ENCODE assay signal across 8 cellular contexts in the genomic region with DNA sequence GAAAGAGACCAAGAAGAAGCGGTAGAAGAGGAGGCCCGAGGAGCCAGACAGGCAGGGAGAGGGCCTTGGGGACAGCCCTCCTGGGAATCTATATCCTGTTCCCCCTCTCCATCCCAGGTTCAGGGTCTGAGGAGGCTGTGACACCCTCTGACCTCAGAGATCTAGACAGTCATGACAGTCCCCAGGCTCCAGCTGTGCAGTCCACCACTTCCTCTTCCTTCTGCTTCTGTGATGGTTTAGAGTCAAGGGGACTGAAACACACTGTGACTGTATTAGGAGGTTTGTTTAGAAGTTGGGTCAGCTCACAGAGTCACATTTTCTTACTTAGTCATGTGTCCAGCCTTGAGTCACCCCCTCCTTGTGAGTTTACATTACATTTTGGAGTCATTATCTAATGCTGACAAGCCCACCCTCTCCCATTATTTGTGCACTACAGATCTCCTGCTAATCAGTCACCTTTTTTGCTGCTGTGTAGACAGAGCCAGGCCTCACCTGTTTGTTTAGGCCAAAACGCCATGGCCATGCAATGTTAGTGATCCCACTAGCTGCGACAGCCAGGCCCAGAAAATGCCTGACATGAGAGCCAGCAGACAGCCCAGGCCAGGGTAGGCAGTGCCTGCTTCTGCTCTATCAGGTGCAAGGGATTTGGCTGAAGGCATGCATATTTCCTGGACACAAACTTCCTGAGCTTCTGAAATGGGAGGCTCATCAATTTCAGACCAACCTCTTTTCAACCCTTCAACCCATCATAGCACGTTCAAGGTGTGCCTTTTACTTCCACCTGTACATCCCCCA. TPM values are rescaled to one million over a fixed set of nuclear protein-coding genes. Genes with fewer than 3 reads are reported as not detected.
DNase-seq lines count a peak whose midpoint lies in the region; ATAC-seq, FAIRE-seq and TF ChIP-seq lines count a peak whose summit lies in the region.

No MANE protein-coding gene starts in this region.

- ATAC-seq in GM21381 (IDR thresholded peaks at IDR 0.05; ENCODE audit: unreplicated experiment): peak; percentile 100
- ATAC-seq in HG03558 (IDR thresholded peaks at IDR 0.05; ENCODE audit: extremely low read depth, unreplicated experiment): peak; percentile 99
- ATAC-seq in K562: peak; percentile 72
- peak; percentile 99 for ATAC-seq in stimulated activated effector memory CD8-positive, alpha-beta T cell treated with anti-CD3 and anti-CD28 coated beads, Interleukin-12 subunit alpha, Interleukin-12 subunit beta, amount 100 ng/mL, for 72 hours

- peak overlapping the region; percentile 75 for H3K27ac Mint-ChIP-seq in stimulated activated effector memory CD8-positive, alpha-beta T cell treated with anti-CD3 and anti-CD28 coated beads, Interleukin-12 subunit alpha, Interleukin-12 subunit beta, amount 100 ng/mL, for 72 hours

- TF ChIP-seq CTCF in GM12864 (IDR thresholded peaks at IDR 0.05; ENCODE audit: low read depth, low read length, missing control alignments) (no peak), K562 (IDR thresholded peaks at IDR 0.05 in 2 of 3, conservative IDR thresholded peaks at IDR 0.05 in 1 of 3; ENCODE audit: insufficient read depth in 2 of 3, low read depth in 1 of 3, low read length in 3 of 3) (no peak), vagina (IDR thresholded peaks at IDR 0.05) (no peak)

- no peak for TF ChIP-seq RAD21 in K562 (CRISPR knock-in tag; conservative IDR thresholded peaks at IDR 0.05 in 1 of 2, IDR thresholded peaks at IDR 0.05 in 1 of 2)

- in situ Hi-C loops in K562 (cut with MboI): no loop called here

- TF ChIP-seq EP300 in K562 (IDR thresholded peaks at IDR 0.05; ENCODE audit: low read length): no peak

- peak overlapping the region; percentile 12 for H3K4me2 ChIP-seq in K562 (ENCODE audit: insufficient read depth, low read length)

- no peak for TF ChIP-seq POLR2A in K562 (conservative IDR thresholded peaks at IDR 0.05)
- no peak for TF ChIP-seq POLR2A in vagina (IDR thresholded peaks at IDR 0.05)

- H3K79me2 ChIP-seq in K562 (ENCODE audit: control insufficient read depth, insufficient read depth, low read length): peaks cover 6% of the 10 kb centered on the region; the same call in 1 of the 3 replicates

- H3K36me3 ChIP-seq in K562 (ENCODE audit: control insufficient read depth, insufficient read depth, low read length) (no peaks in the 10 kb centered on the region; the same call in 2 of the 3 replicates), vagina (no peaks in the 10 kb centered on the region)

- H3K27me3 ChIP-seq in K562 (ENCODE audit: control insufficient read depth in 2 of 2, insufficient read depth in 2 of 2, low read length in 2 of 2) (no peaks in the 10 kb centered on the region), vagina (no peaks in the 10 kb centered on the region)

- peak; percentile 49 for FAIRE-seq in K562 (lab: Jason Lieb, UNC)

- no peaks in the 10 kb centered on the region for H3K9me1 ChIP-seq in K562 (ENCODE audit: control insufficient read depth, insufficient read depth, low read length)

- CTCF ChIA-PET in K562 (lab: Yijun Ruan, JAX; ENCODE audit: low intra/inter-chr PET ratio): interaction anchor here (0.7 kb wide), 1 partner anchor 65 kb away, joined by 3 read pairs; no protein-coding TSS in a partner anchor

- no peaks in the 10 kb centered on the region for H3K9me3 ChIP-seq in K562 (replicated peaks; ENCODE audit: control insufficient read depth, insufficient read depth, low read depth, low read length)
- H3K9me3 ChIP-seq in vagina: no peaks in the 10 kb centered on the region

- H3K27ac ChIP-seq in K562 (ENCODE audit: extremely low read depth, low read depth, low read length): peak overlapping the region; percentile 27; the same call in 2 of the 3 replicates
- H3K27ac ChIP-seq in vagina: no peak overlapping the region

- WGBS in K562 (ENCODE audit: insufficient coverage, low coverage, missing lambda C conversion rate): 48% methylated on average over 3 of the region's 5 CpGs

- H3K4me3 Mint-ChIP-seq in stimulated activated effector memory CD8-positive, alpha-beta T cell treated with anti-CD3 and anti-CD28 coated beads, Interleukin-12 subunit alpha, Interleukin-12 subunit beta, amount 100 ng/mL, for 72 hours: no peak overlapping the region

- H3K36me3 Mint-ChIP-seq in stimulated activated effector memory CD8-positive, alpha-beta T cell treated with anti-CD3 and anti-CD28 coated beads, Interleukin-12 subunit alpha, Interleukin-12 subunit beta, amount 100 ng/mL, for 72 hours: no peaks in the 10 kb centered on the region

- H2AFZ ChIP-seq in K562 (ENCODE audit: low read depth, low read length): 0 out of 2 replicates have a peak overlapping the region, but pooled peaks have one; percentile 11

- H3K4me1 Mint-ChIP-seq in stimulated activated effector memory CD8-positive, alpha-beta T cell treated with anti-CD3 and anti-CD28 coated beads, Interleukin-12 subunit alpha, Interleukin-12 subunit beta, amount 100 ng/mL, for 72 hours: peaks cover 18% of the 10 kb centered on the region

- peaks cover 7% of the 10 kb centered on the region for H3K9me3 Mint-ChIP-seq in stimulated activated effector memory CD8-positive, alpha-beta T cell treated with anti-CD3 and anti-CD28 coated beads, Interleukin-12 subunit alpha, Interleukin-12 subunit beta, amount 100 ng/mL, for 72 hours

- H3K4me1 ChIP-seq in K562 (replicated peaks in 1 of 2; ENCODE audit: control insufficient read depth in 2 of 2, insufficient read depth in 2 of 2, low read length in 2 of 2) (peaks cover 12 to 14% of the 10 kb centered on the region in 2 experiments), vagina (no peaks in the 10 kb centered on the region)

- intact Hi-C loops in K562 (cut with micrococcal nuclease) (no loop called here), vagina (cut with DNase I) (no loop called here)

- H3K4me3 ChIP-seq in GM12864 (ENCODE audit: low read depth, low read length) (no peak overlapping the region), K562 (no peak overlapping the region), vagina (no peak overlapping the region)

- POLR2A ChIA-PET in K562 (lab: Yijun Ruan, JAX): no interaction called here

- no peaks in the 10 kb centered on the region for H4K20me1 ChIP-seq in K562 (replicated peaks; ENCODE audit: control insufficient read depth, insufficient read depth, low read length)

- no TSS peak for BruUV-seq in K562 (replicated peaks; lab: Mats Ljungman, UMichigan)

- peak; percentile 36 for DNase-seq in GM12864 (ENCODE audit: low read depth)
- DNase-seq in K562 (ENCODE audit: extremely low read depth in 1 of 4, low spot score in 3 of 4): peak in 2 of 4 experiments; percentile 15 to 59
- DNase-seq in stimulated activated effector memory CD8-positive, alpha-beta T cell treated with anti-CD3 and anti-CD28 coated beads, Interleukin-12 subunit alpha, Interleukin-12 subunit beta, amount 100 ng/mL, for 72 hours (ENCODE audit: low spot score in 2 of 2): no peak
- DNase-seq in activated effector memory CD4-positive, alpha-beta T cell treated with anti-CD3 and anti-CD28 coated beads, Interleukin-2, amount 50 U/mL, for 16 hours: no peak
- DNase-seq in NCI-H2171 treated with DMSO at 0.1 percent for 48 hours (lab: John Stamatoyannopoulos, UW): no peak
- DNase-seq in vagina (ENCODE audit: extremely low spot score in 2 of 2): no peak

- H3K9ac ChIP-seq in K562 (ENCODE audit: insufficient read depth in 1 of 2, low read depth in 2 of 2, low read length in 2 of 2): peak overlapping the region in 1 of 2 experiments; percentile 6; a peak in 1 of 4 replicates

TF ChIP-seq in K562, 482 proteins besides CTCF, POLR2A, EP300 and RAD21 (continues in another document):
- TF ChIP-seq FOSL1 (tag; conservative IDR thresholded peaks at IDR 0.05): peak; percentile 67
- TF ChIP-seq, protein P1, sequence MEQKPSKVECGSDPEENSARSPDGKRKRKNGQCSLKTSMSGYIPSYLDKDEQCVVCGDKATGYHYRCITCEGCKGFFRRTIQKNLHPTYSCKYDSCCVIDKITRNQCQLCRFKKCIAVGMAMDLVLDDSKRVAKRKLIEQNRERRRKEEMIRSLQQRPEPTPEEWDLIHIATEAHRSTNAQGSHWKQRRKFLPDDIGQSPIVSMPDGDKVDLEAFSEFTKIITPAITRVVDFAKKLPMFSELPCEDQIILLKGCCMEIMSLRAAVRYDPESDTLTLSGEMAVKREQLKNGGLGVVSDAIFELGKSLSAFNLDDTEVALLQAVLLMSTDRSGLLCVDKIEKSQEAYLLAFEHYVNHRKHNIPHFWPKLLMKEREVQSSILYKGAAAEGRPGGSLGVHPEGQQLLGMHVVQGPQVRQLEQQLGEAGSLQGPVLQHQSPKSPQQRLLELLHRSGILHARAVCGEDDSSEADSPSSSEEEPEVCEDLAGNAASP (IDR thresholded peaks at IDR 0.05): no peak
- no peak for TF ChIP-seq ZNF197 (CRISPR knock-in tag; IDR thresholded peaks at IDR 0.05; ENCODE audit: low read depth)
- TF ChIP-seq MTF1 (CRISPR knock-in tag; IDR thresholded peaks at IDR 0.05; ENCODE audit: borderline replicate concordance): no peak
- TF ChIP-seq GATA2 (CRISPR knock-in tag; IDR thresholded peaks at IDR 0.05): no peak
- TF ChIP-seq GATAD2B (IDR thresholded peaks at IDR 0.05; ENCODE audit: borderline replicate concordance): no peak
- peak; percentile 60; the same call in 1 of the 2 replicates for TF ChIP-seq GABPB1 (CRISPR knock-in tag; IDR thresholded peaks at IDR 0.05)
- TF ChIP-seq SPI1 (IDR thresholded peaks at IDR 0.05; ENCODE audit: borderline replicate concordance, low read depth, low read length): peak; percentile 97

RNA-seq across cellular contexts. Expression of a gene that starts 26.0 kb away (rescaled TPM):
- 13.7 and 32.2 TPM in 2 replicates for total RNA-seq in K562 (2011; cell fraction: chromatin; rRNA removed; ENCODE audit: low replicate concordance)
- total RNA-seq in K562 (2011; cell fraction: nucleolus; rRNA removed): 9.7 TPM in 2 replicates
- 15.8 and 21.3 TPM in 2 replicates for total RNA-seq in K562 (2011; cell fraction: nucleoplasm; rRNA removed)
- total RNA-seq in K562 (2014; rRNA removed): 8.2 and 10.9 TPM in 2 replicates
- 9.0 and 9.4 TPM in 2 replicates for total RNA-seq in K562 (2014; rRNA removed; fragmentation: Illumina TruSeq; extraction: Trizol)
- total RNA-seq in K562 (2015; rRNA removed; fragmentation: Illumina TruSeq; extraction: Trizol): 12.9 and 13.3 TPM in 2 replicates
- 7.7 TPM in 2 replicates for total RNA-seq in K562 (2021)
- polyA plus RNA-seq in K562 (2011; rRNA removed): 2.8 and 5.3 TPM in 2 replicates
- polyA plus RNA-seq in K562 (2011; cell fraction: cytosol; rRNA removed): 4.7 and 6.0 TPM in 2 replicates
- 9.1 and 15.4 TPM in 2 replicates for polyA plus RNA-seq in K562 (2011; cell fraction: nucleus; rRNA removed)
- 9.1 and 18.3 TPM in 2 replicates for polyA plus RNA-seq in K562 (2012)
- polyA plus RNA-seq in K562 (2014; fragmentation: Illumina TruSeq; extraction: Trizol): 6.6 and 7.8 TPM in 2 replicates
- 1 to 10 TPM; 1.8 to 3.7 TPM for polyA plus RNA-seq in K562 (2014; fragmentation: Nextera tagmentation; extraction: Ambion mirVana)
- 4.7 and 6.1 TPM in 2 replicates for polyA plus RNA-seq in K562 (2014; rRNA removed)
- polyA minus RNA-seq in K562 (2011; rRNA and poly(A)+ RNA removed): 6.0 and 11.7 TPM in 2 replicates
- 5.5 and 7.5 TPM in 2 replicates for polyA minus RNA-seq in K562 (2011; cell fraction: cytosol; rRNA and poly(A)+ RNA removed)
- 14.5 and 20.7 TPM in 2 replicates for polyA minus RNA-seq in K562 (2011; cell fraction: nucleus; rRNA and poly(A)+ RNA removed)
- total RNA-seq in vagina: 35.8 TPM
